Comparison of ENCODE assay signal across 12 cellular contexts in genomic region chr14:55053500-55053899, GRCh38. TPM values are rescaled to one million over a fixed set of nuclear protein-coding genes. Genes with fewer than 3 reads are reported as not detected.
DNase-seq lines count a peak whose midpoint lies in the region; ATAC-seq and TF ChIP-seq lines count a peak whose summit lies in the region.
"Had no signal": no experiment of that assay in that cellular context is flagged by ENCODE, and none has a peak within 500 bp of the region (broad histone marks: within the 10 kb centered on the region; RNA-seq: fewer than 3 reads in every experiment).

No MANE protein-coding gene starts in this region.

- WGBS in trophoblast cell (ENCODE audit: extremely low coverage, insufficient coverage, insufficient read length): 100% methylated on average over 1 of the region's 7 CpGs

- H3K9me3 Mint-ChIP-seq in endothelial cell (ENCODE audit: unreplicated experiment): no peaks in the 10 kb centered on the region

- H4K20me1 ChIP-seq in DOHH2 (ENCODE audit: control insufficient read depth, insufficient read depth, low read depth, low read length): peaks cover 29% of the 10 kb centered on the region
- H4K20me1 ChIP-seq in PC-3 (ENCODE audit: low read length): peaks cover 58% of the 10 kb centered on the region

- no peak overlapping the region for H2BK12ac ChIP-seq in trophoblast cell (ENCODE audit: low read length)

- no peak overlapping the region for H3K18ac ChIP-seq in trophoblast cell (ENCODE audit: low read length)

- H4K12ac ChIP-seq in trophoblast cell (ENCODE audit: low read depth, low read length): no peak overlapping the region

- BruUV-seq in PC-3 (replicated peaks; lab: Mats Ljungman, UMichigan): no TSS peak

- H3K27ac ChIP-seq in DOHH2 (ENCODE audit: low read depth, low read length) (no peak overlapping the region), PC-3 (ENCODE audit: low read length) (no peak overlapping the region), trophoblast cell (ENCODE audit: low read depth, low read length) (no peak overlapping the region)

- H3K4me1 Mint-ChIP-seq in endothelial cell (ENCODE audit: unreplicated experiment): peaks cover 39% of the 10 kb centered on the region

- peak overlapping the region; percentile 98 for H3K4me3 ChIP-seq in DOHH2 (ENCODE audit: low read length)
- peak overlapping the region; percentile 90 for H3K4me3 ChIP-seq in PC-3 (ENCODE audit: low read length)
- H3K4me3 ChIP-seq in trophoblast cell (ENCODE audit: low read depth, low read length): no peak overlapping the region

- peaks cover 11% of the 10 kb centered on the region for H3K79me1 ChIP-seq in trophoblast cell (ENCODE audit: low read length)

- DNase-seq in PC-3: no peak
- no peak for DNase-seq in endothelial cell (ENCODE audit: low spot score)
- DNase-seq in trophoblast cell: no peak
- DNase-seq in activated gamma-delta T cell (lab: John Stamatoyannopoulos, UW): no peak
- no peak for DNase-seq in UCSD-AML1 (lab: John Stamatoyannopoulos, UW; ENCODE audit: unreplicated experiment)
- DNase-seq: cortex of kidney; left lung; NCI-H748 treated with DMSO at 0.1 percent for 48 hours; stimulated activated CD4-positive, alpha-beta T cell treated with anti-CD3 and anti-CD28 coated beads, Interleukin-2, amount 100 ng/mL, for 24 hours had no signal

- H3K4me1 ChIP-seq in DOHH2 (ENCODE audit: control insufficient read depth, low read length) (peaks cover 21% of the 10 kb centered on the region), PC-3 (ENCODE audit: insufficient read depth, low read length) (peaks cover 25% of the 10 kb centered on the region), trophoblast cell (ENCODE audit: control insufficient read depth in 1 of 2, insufficient read depth in 2 of 2, low read length in 2 of 2) (peaks cover 3 to 4% of the 10 kb centered on the region in 2 experiments)

- H3K36me3 Mint-ChIP-seq in endothelial cell (ENCODE audit: low read depth, unreplicated experiment): peaks cover 12% of the 10 kb centered on the region

- POLR2A ChIA-PET in PC-3 (lab: Charles Lee; ENCODE audit: unreplicated experiment): no interaction called here

- no peaks in the 10 kb centered on the region for H3K9me3 ChIP-seq in DOHH2 (ENCODE audit: control insufficient read depth, insufficient read depth, low read length)
- H3K9me3 ChIP-seq in PC-3 (ENCODE audit: low read length): no peaks in the 10 kb centered on the region
- no peaks in the 10 kb centered on the region for H3K9me3 ChIP-seq in trophoblast cell (ENCODE audit: insufficient read depth, low read depth, low read length)
- H3K9me3 ChIP-seq: left lung had no signal

- peaks cover 22% of the 10 kb centered on the region for H3K27me3 Mint-ChIP-seq in endothelial cell (ENCODE audit: unreplicated experiment)

- peak overlapping the region; percentile 99 for H3K27ac Mint-ChIP-seq in endothelial cell (ENCODE audit: unreplicated experiment)

- H4K91ac ChIP-seq in trophoblast cell (ENCODE audit: low read depth, low read length): no peak overlapping the region

- H3K79me2 ChIP-seq in DOHH2 (ENCODE audit: control insufficient read depth, low read length) (peaks cover 70% of the 10 kb centered on the region), PC-3 (ENCODE audit: low read length) (peaks cover 74% of the 10 kb centered on the region), trophoblast cell (ENCODE audit: control insufficient read depth, insufficient read depth, low read length, poor library complexity) (peaks cover 14% of the 10 kb centered on the region)

- H3K27me3 ChIP-seq in DOHH2 (ENCODE audit: control insufficient read depth, low read length) (no peaks in the 10 kb centered on the region), PC-3 (ENCODE audit: low read length) (no peaks in the 10 kb centered on the region), trophoblast cell (ENCODE audit: insufficient read depth, low read length) (no peaks in the 10 kb centered on the region)
- H3K27me3 ChIP-seq: left lung had no signal

- no peak overlapping the region for H4K8ac ChIP-seq in trophoblast cell (ENCODE audit: low read depth, low read length)

- H3K9ac ChIP-seq in PC-3 (ENCODE audit: low read length): no peak overlapping the region
- H3K9ac ChIP-seq in trophoblast cell (ENCODE audit: low read length): no peak overlapping the region

- no peak for ATAC-seq in PC-3
- no peak for ATAC-seq in GM18870 (IDR thresholded peaks at IDR 0.05; ENCODE audit: unreplicated experiment)
- ATAC-seq in HG03139 (IDR thresholded peaks at IDR 0.05; ENCODE audit: unreplicated experiment): no peak
- ATAC-seq: left lung had no signal

- no peak for TF ChIP-seq CTCF in DOHH2 (IDR thresholded peaks at IDR 0.05; ENCODE audit: low read depth, low read length, poor library complexity, severe bottlenecking)
- no peak for TF ChIP-seq CTCF in PC-3 (conservative IDR thresholded peaks at IDR 0.05; ENCODE audit: low read depth, low read length)
- TF ChIP-seq CTCF in endothelial cell (IDR thresholded peaks at IDR 0.05; ENCODE audit: unreplicated experiment): no peak

- H2BK5ac ChIP-seq in trophoblast cell (ENCODE audit: low read depth, low read length, poor library complexity): no peak overlapping the region

- peak overlapping the region; percentile 98 for H3K4me3 Mint-ChIP-seq in endothelial cell (ENCODE audit: unreplicated experiment)

- no peak overlapping the region for H3K23ac ChIP-seq in trophoblast cell (ENCODE audit: low read length)

- no peak overlapping the region for H2AK5ac ChIP-seq in trophoblast cell (ENCODE audit: low read length)

- CTCF ChIA-PET in PC-3 (lab: Charles Lee): interaction anchor here (0.6 to 1.3 kb wide), 2 partner anchors 107 to 393 kb away, joined by 4 to 5 read pairs; no protein-coding TSS in a partner anchor

- intact Hi-C loops in PC-3 (cut with micrococcal nuclease): loop anchor here (2.0 kb wide), 1 partner anchor 17 kb away; no protein-coding TSS in a partner anchor

- H3F3A ChIP-seq in DOHH2 (ENCODE audit: control insufficient read depth, insufficient read depth) (peaks cover 11% of the 10 kb centered on the region), PC-3 (ENCODE audit: low read length, unreplicated experiment) (peaks cover 4% of the 10 kb centered on the region)

- no peak overlapping the region for H2BK120ac ChIP-seq in trophoblast cell (ENCODE audit: insufficient read depth, low read length, poor library complexity)

- H3K4ac ChIP-seq in trophoblast cell (ENCODE audit: low read depth, low read length): peak overlapping the region; percentile 90

- H3K4me2 ChIP-seq in DOHH2 (ENCODE audit: low read length) (peak overlapping the region; percentile 72), PC-3 (ENCODE audit: low read length) (peak overlapping the region; percentile 89), trophoblast cell (ENCODE audit: low read length) (no peak overlapping the region)

- H3K36me3 ChIP-seq in DOHH2 (ENCODE audit: control insufficient read depth, low read length) (peaks cover 53% of the 10 kb centered on the region), PC-3 (ENCODE audit: low read depth, low read length) (peaks cover 31% of the 10 kb centered on the region), trophoblast cell (ENCODE audit: control insufficient read depth in 1 of 2, insufficient read depth in 2 of 2, low read length in 2 of 2) (peaks cover 5 to 9% of the 10 kb centered on the region in 2 experiments)

- H2AFZ ChIP-seq in PC-3 (ENCODE audit: low read length) (no peak overlapping the region), trophoblast cell (ENCODE audit: insufficient read depth, low read length, poor library complexity) (no peak overlapping the region)

- no peak overlapping the region for H3K14ac ChIP-seq in trophoblast cell (ENCODE audit: low read length)

- H3K9me2 ChIP-seq in DOHH2 (replicated peaks; ENCODE audit: control insufficient read depth, low read length) (no peaks in the 10 kb centered on the region), PC-3 (replicated peaks; ENCODE audit: low read length) (no peaks in the 10 kb centered on the region)

RNA-seq across cellular contexts. Expression of gene MAPK1IP1L, which starts 2.1 kb away (rescaled TPM):
- total RNA-seq in PC-3 (2014; rRNA removed) (73.9 and 75.9 TPM in 2 replicates), endothelial cell (ENCODE audit: unreplicated experiment) (106 TPM)
- polyA plus RNA-seq in trophoblast cell (2013): 125 and 127 TPM in 2 replicates

RNA-seq across cellular contexts. Expression of gene SOCS4, which starts 26.5 kb away (rescaled TPM):
- 21.9 and 22.5 TPM in 2 replicates for total RNA-seq in PC-3 (2014; rRNA removed)
- total RNA-seq in endothelial cell (ENCODE audit: unreplicated experiment): 23.7 TPM
- polyA plus RNA-seq in trophoblast cell (2013): 10.2 and 10.6 TPM in 2 replicates

RNA-seq across cellular contexts. Expression of gene WDHD1, which starts 26.6 kb away (rescaled TPM):
- total RNA-seq in PC-3 (2014; rRNA removed): 45.9 and 47.1 TPM in 2 replicates
- total RNA-seq in endothelial cell (ENCODE audit: unreplicated experiment): 15.0 TPM
- 10.4 and 11.4 TPM in 2 replicates for polyA plus RNA-seq in trophoblast cell (2013)
